In genomic region chr17:68686108-68686988, GRCh38 we compare ENCODE assay signal across 17 cellular contexts.
DNase-seq lines count a peak whose midpoint lies in the region; ATAC-seq, FAIRE-seq and TF ChIP-seq lines count a peak whose summit lies in the region.
"Had no signal": no experiment of that assay in that cellular context is flagged by ENCODE, and none has a peak within 500 bp of the region (broad histone marks: within the 10 kb centered on the region; RNA-seq: fewer than 3 reads in every experiment).

No MANE protein-coding gene starts in this region.

- H2AK9ac ChIP-seq in IMR-90 (replicated peaks; ENCODE audit: low read depth, low read length, poor library complexity): no peak overlapping the region

- DNase-seq in IMR-90 (no peak), endothelial cell (ENCODE audit: low spot score) (no peak), trophoblast cell (peak; percentile 60 to 76), urothelium cell line (ENCODE audit: low spot score) (no peak), NCI-H2029 (lab: John Stamatoyannopoulos, UW) (no peak)
- no peak for DNase-seq in activated naive CD4-positive, alpha-beta T cell treated with anti-CD3 and anti-CD28 coated beads, Interleukin-2, amount 50 U/mL, for 72 hours (ENCODE audit: low spot score in 2 of 2)
- no peak for DNase-seq in effector CD8-positive, alpha-beta T cell (lab: John Stamatoyannopoulos, UW)
- no peak for DNase-seq in CD8-positive, alpha-beta memory T cell
- DNase-seq: AML-193; Calu3; CD4-positive, CD25-positive, alpha-beta regulatory T cell; DMS 273 treated with DMSO at 0.1 percent for 48 hours; GM23248; H7 had no signal

- H4K8ac ChIP-seq in IMR-90 (ENCODE audit: low read depth in 2 of 2, low read length in 2 of 2) (no peak overlapping the region), trophoblast cell (ENCODE audit: low read depth, low read length) (no peak overlapping the region)

- TF ChIP-seq CTCF in IMR-90 (conservative IDR thresholded peaks at IDR 0.05; ENCODE audit: low read depth, low read length) (no peak), endothelial cell (IDR thresholded peaks at IDR 0.05; ENCODE audit: unreplicated experiment) (no peak)

- FAIRE-seq in urothelium cell line (lab: Jason Lieb, UNC): peak; percentile 55
- FAIRE-seq: GM12878, GM18507 had no signal

- H3K4me3 Mint-ChIP-seq in endothelial cell (ENCODE audit: unreplicated experiment): peak overlapping the region; percentile 23
- no peak overlapping the region for H3K4me3 Mint-ChIP-seq in CD8-positive, alpha-beta memory T cell

- H3K18ac ChIP-seq in IMR-90 (ENCODE audit: low read depth, low read length) (no peak overlapping the region), trophoblast cell (ENCODE audit: low read length) (no peak overlapping the region)

- H4K91ac ChIP-seq in IMR-90 (ENCODE audit: insufficient read depth, low read depth, low read length): no peak overlapping the region
- H4K91ac ChIP-seq in trophoblast cell (ENCODE audit: low read depth, low read length): no peak overlapping the region

- no TSS peak for BruUV-seq in IMR-90 (replicated peaks; lab: Mats Ljungman, UMichigan)

- no peak overlapping the region for H3K9ac ChIP-seq in IMR-90 (ENCODE audit: low read depth, low read length)
- no peak overlapping the region for H3K9ac ChIP-seq in trophoblast cell (ENCODE audit: low read length)
- H3K9ac ChIP-seq: BLaER1, GM23248 had no signal

- no peaks in the 10 kb centered on the region for H3K36me3 ChIP-seq in IMR-90 (ENCODE audit: control insufficient read depth, insufficient read depth, low read length)
- no peaks in the 10 kb centered on the region for H3K36me3 ChIP-seq in trophoblast cell (ENCODE audit: control insufficient read depth in 1 of 2, insufficient read depth in 2 of 2, low read length in 2 of 2)
- H3K36me3 ChIP-seq in CD8-positive, alpha-beta memory T cell (ENCODE audit: insufficient read depth, low read length): no peaks in the 10 kb centered on the region
- H3K36me3 ChIP-seq: BLaER1 had no signal

- H3K14ac ChIP-seq in IMR-90 (replicated peaks; ENCODE audit: low read depth, low read length) (no peak overlapping the region), trophoblast cell (ENCODE audit: low read length) (no peak overlapping the region)

- no peak overlapping the region for H2BK15ac ChIP-seq in IMR-90 (ENCODE audit: low read depth, low read length)

- H2BK12ac ChIP-seq in trophoblast cell (ENCODE audit: low read length): no peak overlapping the region

- H3K23ac ChIP-seq in IMR-90 (ENCODE audit: low read depth, low read length): no peak overlapping the region
- H3K23ac ChIP-seq in trophoblast cell (ENCODE audit: low read length): no peak overlapping the region

- H3K9me3 ChIP-seq in IMR-90 (ENCODE audit: control insufficient read depth, insufficient read depth, low read length) (no peaks in the 10 kb centered on the region), trophoblast cell (ENCODE audit: insufficient read depth, low read depth, low read length) (no peaks in the 10 kb centered on the region)
- H3K9me3 ChIP-seq in CD8-positive, alpha-beta memory T cell (ENCODE audit: low read length): no peaks in the 10 kb centered on the region
- H3K9me3 ChIP-seq: BLaER1 had no signal

- H3K27me3 Mint-ChIP-seq in endothelial cell (ENCODE audit: unreplicated experiment): no peaks in the 10 kb centered on the region
- H3K27me3 Mint-ChIP-seq in CD8-positive, alpha-beta memory T cell: peaks cover 6 to 15% of the 10 kb centered on the region in 2 donors

- WGBS in IMR-90 (ENCODE audit: extremely low coverage in 2 of 2, insufficient read length in 1 of 2), 2 experiments: no CpG with 5 or more reads among the region's 10 CpGs
- WGBS in trophoblast cell (ENCODE audit: extremely low coverage, insufficient coverage, insufficient read length): no CpG with 5 or more reads among the region's 10 CpGs

- no peak overlapping the region for H3K27ac ChIP-seq in IMR-90 (ENCODE audit: insufficient read depth, low read length)
- H3K27ac ChIP-seq in trophoblast cell (ENCODE audit: low read depth, low read length): no peak overlapping the region
- H3K27ac ChIP-seq in CD8-positive, alpha-beta memory T cell (ENCODE audit: low read depth, low read length): no peak overlapping the region
- H3K27ac ChIP-seq: BLaER1, GM23248 had no signal

- H3K4me1 ChIP-seq in IMR-90 (ENCODE audit: control insufficient read depth, insufficient read depth, low read length) (no peaks in the 10 kb centered on the region), trophoblast cell (ENCODE audit: control insufficient read depth in 1 of 2, insufficient read depth in 2 of 2, low read length in 2 of 2) (no peaks in the 10 kb centered on the region)
- no peaks in the 10 kb centered on the region for H3K4me1 ChIP-seq in CD8-positive, alpha-beta memory T cell (ENCODE audit: insufficient read depth, low read length)
- H3K4me1 ChIP-seq: BLaER1 had no signal

- H3K27me3 ChIP-seq in IMR-90 (ENCODE audit: control insufficient read depth, insufficient read depth, low read length) (no peaks in the 10 kb centered on the region; the same call in 1 of the 2 replicates), trophoblast cell (ENCODE audit: insufficient read depth, low read length) (no peaks in the 10 kb centered on the region)
- no peaks in the 10 kb centered on the region for H3K27me3 ChIP-seq in CD8-positive, alpha-beta memory T cell (ENCODE audit: insufficient read depth, low read length, poor library complexity, severe bottlenecking)
- H3K27me3 ChIP-seq: BLaER1 had no signal

- no peaks in the 10 kb centered on the region for H3K4me1 Mint-ChIP-seq in endothelial cell (ENCODE audit: unreplicated experiment)
- no peaks in the 10 kb centered on the region for H3K4me1 Mint-ChIP-seq in CD8-positive, alpha-beta memory T cell
- H3K4me1 Mint-ChIP-seq: CD4-positive, CD25-positive, alpha-beta regulatory T cell had no signal

- TF ChIP-seq RAD21 in IMR-90 (IDR thresholded peaks at IDR 0.05; ENCODE audit: low read length): no peak

- H2BK20ac ChIP-seq in IMR-90 (ENCODE audit: low read depth, low read length): no peak overlapping the region

- POLR2A ChIA-PET in IMR-90 (lab: Charles Lee; ENCODE audit: unreplicated experiment): no interaction called here
- POLR2A ChIA-PET in CD8-positive, alpha-beta memory T cell (lab: Charles Lee): no interaction called here

- dilution Hi-C loops in IMR-90 (cut with HindIII; ENCODE audit: low sequenced_read_pairs, unreplicated experiment): no loop called here

- H4K5ac ChIP-seq in IMR-90 (ENCODE audit: low read depth, low read length): no peak overlapping the region

- H3K27ac Mint-ChIP-seq in endothelial cell (ENCODE audit: unreplicated experiment): no peak overlapping the region
- no peak overlapping the region for H3K27ac Mint-ChIP-seq in activated naive CD4-positive, alpha-beta T cell treated with anti-CD3 and anti-CD28 coated beads, Interleukin-2, amount 50 U/mL, for 72 hours
- H3K27ac Mint-ChIP-seq in CD8-positive, alpha-beta memory T cell: no peak overlapping the region

- ATAC-seq in IMR-90 (ENCODE audit: low read depth): no peak
- ATAC-seq in activated naive CD4-positive, alpha-beta T cell treated with anti-CD3 and anti-CD28 coated beads, Interleukin-2, amount 50 U/mL, for 72 hours: no peak
- ATAC-seq: GM12878 had no signal

- intact Hi-C loops in IMR-90 (cut with micrococcal nuclease): no loop called here

- in situ Hi-C loops in IMR-90 (cut with MboI; ENCODE audit: low sequenced_read_pairs): no loop called here

- H2BK5ac ChIP-seq in IMR-90 (ENCODE audit: low read depth, low read length, poor library complexity, severe bottlenecking): no peak overlapping the region
- no peak overlapping the region for H2BK5ac ChIP-seq in trophoblast cell (ENCODE audit: low read depth, low read length, poor library complexity)

- H3K4me3 ChIP-seq in IMR-90 (ENCODE audit: insufficient read depth, low read depth, low read length) (no peak overlapping the region), trophoblast cell (ENCODE audit: low read depth, low read length) (no peak overlapping the region)
- no peak overlapping the region for H3K4me3 ChIP-seq in CD8-positive, alpha-beta memory T cell (ENCODE audit: low read length)
- H3K4me3 ChIP-seq: BLaER1, GM12878, GM23248 had no signal

- CTCF ChIA-PET in IMR-90 (lab: Yijun Ruan, JAX): no interaction called here
- CTCF ChIA-PET in CD8-positive, alpha-beta memory T cell (lab: Charles Lee): no interaction called here

- H3K9me3 Mint-ChIP-seq in endothelial cell (ENCODE audit: unreplicated experiment): no peaks in the 10 kb centered on the region
- H3K9me3 Mint-ChIP-seq in activated naive CD4-positive, alpha-beta T cell treated with anti-CD3 and anti-CD28 coated beads, Interleukin-2, amount 50 U/mL, for 72 hours: peaks cover 0 to 3% of the 10 kb centered on the region in 2 donors
- no peaks in the 10 kb centered on the region for H3K9me3 Mint-ChIP-seq in CD8-positive, alpha-beta memory T cell

- no peak overlapping the region for H3K56ac ChIP-seq in IMR-90 (ENCODE audit: extremely low read depth, insufficient read depth, low read length)

- H2AFZ ChIP-seq in IMR-90 (replicated peaks; ENCODE audit: low read length, poor library complexity): peak overlapping the region; percentile 46
- H2AFZ ChIP-seq in trophoblast cell (ENCODE audit: insufficient read depth, low read length, poor library complexity): no peak overlapping the region
- H2AFZ ChIP-seq: GM23248 had no signal

- H3K79me1 ChIP-seq in IMR-90 (ENCODE audit: low read depth in 1 of 2, low read length in 2 of 2) (no peaks in the 10 kb centered on the region), trophoblast cell (ENCODE audit: low read length) (no peaks in the 10 kb centered on the region)

- H3K79me2 ChIP-seq in trophoblast cell (ENCODE audit: control insufficient read depth, insufficient read depth, low read length, poor library complexity): no peaks in the 10 kb centered on the region

- H2AK5ac ChIP-seq in IMR-90 (ENCODE audit: low read depth, low read length) (no peak overlapping the region), trophoblast cell (ENCODE audit: low read length) (no peak overlapping the region)

- no peak overlapping the region for H3K4ac ChIP-seq in IMR-90 (ENCODE audit: low read depth, low read length)
- H3K4ac ChIP-seq in trophoblast cell (ENCODE audit: low read depth, low read length): no peak overlapping the region

- H3K4me2 ChIP-seq in IMR-90 (ENCODE audit: low read depth, low read length): no peak overlapping the region
- H3K4me2 ChIP-seq in trophoblast cell (ENCODE audit: low read length): no peak overlapping the region
- H3K4me2 ChIP-seq: BLaER1 had no signal

- H4K20me1 ChIP-seq in IMR-90 (ENCODE audit: insufficient read depth, low read length): no peaks in the 10 kb centered on the region
- H4K20me1 ChIP-seq: BLaER1 had no signal

- H3K9me1 ChIP-seq in IMR-90 (ENCODE audit: insufficient read depth, low read length): no peaks in the 10 kb centered on the region

- H2BK120ac ChIP-seq in IMR-90 (ENCODE audit: low read depth, low read length) (no peak overlapping the region), trophoblast cell (ENCODE audit: insufficient read depth, low read length, poor library complexity) (no peak overlapping the region)

- H3K36me3 Mint-ChIP-seq in endothelial cell (ENCODE audit: low read depth, unreplicated experiment): peaks cover 4% of the 10 kb centered on the region
- H3K36me3 Mint-ChIP-seq in activated naive CD4-positive, alpha-beta T cell treated with anti-CD3 and anti-CD28 coated beads, Interleukin-2, amount 50 U/mL, for 72 hours: no peaks in the 10 kb centered on the region
- no peaks in the 10 kb centered on the region for H3K36me3 Mint-ChIP-seq in CD8-positive, alpha-beta memory T cell
- H3K36me3 Mint-ChIP-seq: CD4-positive, CD25-positive, alpha-beta regulatory T cell had no signal

- no peak overlapping the region for H4K12ac ChIP-seq in trophoblast cell (ENCODE audit: low read depth, low read length)

- TF ChIP-seq POLR2A in IMR-90 (IDR thresholded peaks at IDR 0.05; ENCODE audit: low read depth, low read length): no peak

Comparison
In these comparisons a context has a peak if more than half of its experiments do, and no peak if none do; other contexts are left out.
1. DNase-seq: peak in trophoblast cell (2 of 2); none in IMR-90 (single experiment), endothelial cell (single experiment), urothelium cell line (single experiment), activated naive CD4-positive, alpha-beta T cell treated with anti-CD3 and anti-CD28 coated beads, Interleukin-2, amount 50 U/mL, for 72 hours (0 of 2), effector CD8-positive, alpha-beta T cell (single experiment), NCI-H2029 (single experiment) and CD8-positive, alpha-beta memory T cell (0 of 5).